Comparison of ENCODE assay signal across 1 cellular context in the genomic region with DNA sequence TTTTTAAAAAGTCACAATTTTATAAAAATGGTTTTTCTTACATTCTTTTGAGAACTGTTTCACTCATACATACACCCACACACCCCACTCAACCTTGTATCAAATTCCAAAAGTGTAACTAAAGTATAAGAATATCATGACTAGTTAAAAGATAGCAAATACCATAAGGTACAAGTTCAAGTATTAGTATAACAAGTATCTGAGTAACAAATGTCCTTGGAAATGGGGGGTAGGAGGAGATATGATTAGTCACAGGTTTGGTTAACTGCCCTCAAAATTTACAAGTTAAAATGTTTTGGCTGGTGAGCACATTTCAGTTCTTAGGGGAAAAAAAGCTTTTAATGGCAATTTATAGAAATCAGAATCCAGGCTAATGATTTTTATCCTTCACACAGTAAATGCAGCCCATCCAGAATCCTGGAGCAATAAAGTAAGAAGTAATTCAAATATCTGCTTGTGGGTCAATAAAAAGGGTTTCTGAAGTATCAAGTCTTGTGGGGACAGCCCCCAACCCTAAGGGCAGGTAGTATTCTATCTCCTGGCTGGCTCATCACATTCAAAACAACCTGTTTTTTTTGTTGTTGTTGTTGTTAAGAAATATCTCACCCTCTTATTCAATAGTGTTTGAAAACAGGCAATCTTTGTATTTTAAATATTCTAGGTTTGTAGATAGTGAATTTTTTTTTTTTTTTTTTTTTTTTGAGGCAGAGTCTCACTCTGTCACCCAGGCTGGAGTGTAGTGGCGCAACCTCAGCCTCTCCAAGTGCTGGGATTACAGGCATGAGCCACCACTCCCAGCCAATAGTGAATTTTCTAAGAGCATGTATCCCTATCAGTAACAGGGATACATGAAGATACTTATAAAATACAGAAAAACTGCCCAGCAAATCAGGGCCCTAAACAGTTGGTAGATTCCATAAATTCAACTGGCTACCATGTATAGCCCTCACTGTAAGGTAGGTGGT.
TF ChIP-seq lines count a peak whose summit lies in the region.

No MANE protein-coding gene starts in this region.

TF ChIP-seq in WTC11, 78 proteins besides CTCF, POLR2A, EP300 and RAD21 (continued from another document):
- TF ChIP-seq, protein P1, sequence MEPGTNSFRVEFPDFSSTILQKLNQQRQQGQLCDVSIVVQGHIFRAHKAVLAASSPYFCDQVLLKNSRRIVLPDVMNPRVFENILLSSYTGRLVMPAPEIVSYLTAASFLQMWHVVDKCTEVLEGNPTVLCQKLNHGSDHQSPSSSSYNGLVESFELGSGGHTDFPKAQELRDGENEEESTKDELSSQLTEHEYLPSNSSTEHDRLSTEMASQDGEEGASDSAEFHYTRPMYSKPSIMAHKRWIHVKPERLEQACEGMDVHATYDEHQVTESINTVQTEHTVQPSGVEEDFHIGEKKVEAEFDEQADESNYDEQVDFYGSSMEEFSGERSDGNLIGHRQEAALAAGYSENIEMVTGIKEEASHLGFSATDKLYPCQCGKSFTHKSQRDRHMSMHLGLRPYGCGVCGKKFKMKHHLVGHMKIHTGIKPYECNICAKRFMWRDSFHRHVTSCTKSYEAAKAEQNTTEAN (CRISPR knock-in tag; IDR thresholded peaks at IDR 0.05): no peak
- TF ChIP-seq NR2C2 (CRISPR knock-in tag; IDR thresholded peaks at IDR 0.05) (no peak), NFYB (CRISPR knock-in tag; conservative IDR thresholded peaks at IDR 0.05; ENCODE audit: low read depth) (no peak), GTF2I (CRISPR knock-in tag; conservative IDR thresholded peaks at IDR 0.05) (no peak)
- TF ChIP-seq, protein P2, sequence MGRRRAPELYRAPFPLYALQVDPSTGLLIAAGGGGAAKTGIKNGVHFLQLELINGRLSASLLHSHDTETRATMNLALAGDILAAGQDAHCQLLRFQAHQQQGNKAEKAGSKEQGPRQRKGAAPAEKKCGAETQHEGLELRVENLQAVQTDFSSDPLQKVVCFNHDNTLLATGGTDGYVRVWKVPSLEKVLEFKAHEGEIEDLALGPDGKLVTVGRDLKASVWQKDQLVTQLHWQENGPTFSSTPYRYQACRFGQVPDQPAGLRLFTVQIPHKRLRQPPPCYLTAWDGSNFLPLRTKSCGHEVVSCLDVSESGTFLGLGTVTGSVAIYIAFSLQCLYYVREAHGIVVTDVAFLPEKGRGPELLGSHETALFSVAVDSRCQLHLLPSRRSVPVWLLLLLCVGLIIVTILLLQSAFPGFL (CRISPR knock-in tag; IDR thresholded peaks at IDR 0.05; ENCODE audit: borderline replicate concordance): no peak
- TF ChIP-seq, protein P3, sequence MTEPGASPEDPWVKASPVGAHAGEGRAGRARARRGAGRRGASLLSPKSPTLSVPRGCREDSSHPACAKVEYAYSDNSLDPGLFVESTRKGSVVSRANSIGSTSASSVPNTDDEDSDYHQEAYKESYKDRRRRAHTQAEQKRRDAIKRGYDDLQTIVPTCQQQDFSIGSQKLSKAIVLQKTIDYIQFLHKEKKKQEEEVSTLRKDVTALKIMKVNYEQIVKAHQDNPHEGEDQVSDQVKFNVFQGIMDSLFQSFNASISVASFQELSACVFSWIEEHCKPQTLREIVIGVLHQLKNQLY (CRISPR knock-in tag; IDR thresholded peaks at IDR 0.05): no peak
- TF ChIP-seq, protein P4, sequence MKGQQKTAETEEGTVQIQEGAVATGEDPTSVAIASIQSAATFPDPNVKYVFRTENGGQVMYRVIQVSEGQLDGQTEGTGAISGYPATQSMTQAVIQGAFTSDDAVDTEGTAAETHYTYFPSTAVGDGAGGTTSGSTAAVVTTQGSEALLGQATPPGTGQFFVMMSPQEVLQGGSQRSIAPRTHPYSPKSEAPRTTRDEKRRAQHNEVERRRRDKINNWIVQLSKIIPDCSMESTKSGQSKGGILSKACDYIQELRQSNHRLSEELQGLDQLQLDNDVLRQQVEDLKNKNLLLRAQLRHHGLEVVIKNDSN (CRISPR knock-in tag; IDR thresholded peaks at IDR 0.05): no peak
